8 cellular contexts compared by ENCODE assay signal in the genomic region with DNA sequence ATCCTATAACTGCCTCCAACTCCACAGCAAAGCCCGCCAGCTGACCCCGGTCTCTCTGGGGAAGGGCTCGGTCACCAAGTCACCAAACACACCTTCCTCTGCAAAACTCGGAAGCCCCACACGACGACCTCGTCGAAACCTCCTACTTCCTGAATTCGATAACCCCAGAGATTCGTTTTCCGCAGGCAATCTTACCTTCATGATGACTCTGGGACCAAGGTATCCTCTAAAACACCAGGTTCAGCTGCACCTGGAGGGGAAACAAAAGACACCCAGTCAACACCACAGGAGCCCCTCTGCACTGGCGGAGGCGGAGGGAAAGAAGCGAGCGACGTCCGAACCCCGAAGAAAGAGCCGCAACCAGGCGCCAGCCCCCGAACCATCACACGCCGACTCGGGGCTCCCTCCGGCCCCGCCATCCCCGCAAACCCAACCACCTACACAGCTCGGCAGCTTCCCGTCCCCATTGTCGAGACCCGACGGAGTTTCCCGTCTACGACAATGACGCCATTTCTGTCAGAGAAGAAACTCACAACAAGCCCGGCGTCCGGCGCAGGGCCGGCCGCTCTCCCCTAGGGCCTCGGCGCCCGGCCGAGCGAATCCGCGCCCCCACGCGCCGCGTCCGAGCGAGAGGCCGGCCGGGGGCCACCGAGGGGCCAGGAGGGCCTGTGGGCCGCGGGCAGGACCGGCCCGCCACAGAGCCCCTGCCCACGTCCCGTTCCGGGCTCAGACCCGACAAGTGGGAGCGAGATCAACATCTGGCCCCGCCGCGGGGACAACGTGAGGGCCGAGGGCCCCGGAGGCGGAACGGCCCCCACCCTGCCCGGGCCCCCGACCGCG. TPM values are rescaled to one million over a fixed set of nuclear protein-coding genes. Genes with fewer than 3 reads are reported as not detected.
A peak's percentile ranks its signal among the peaks of the same experiment; 100 is the strongest.
DNase-seq lines count a peak whose midpoint lies in the region; ATAC-seq, FAIRE-seq and TF ChIP-seq lines count a peak whose summit lies in the region.

No MANE protein-coding gene starts in this region.

- no peaks in the 10 kb centered on the region for H3K36me3 ChIP-seq in left ventricle myocardium inferior
- no peaks in the 10 kb centered on the region for H3K36me3 ChIP-seq in psoas muscle (ENCODE audit: insufficient read depth in 1 of 2, low read depth in 1 of 2)

- intact Hi-C loops in left ventricle myocardium inferior (cut with micrococcal nuclease): loop anchor here (10.0 kb wide), 1 partner anchor 72 kb away; no protein-coding TSS in a partner anchor
- intact Hi-C loops in psoas muscle (cut with DNase I): no loop called here

- TF ChIP-seq CTCF in GM10266 (IDR thresholded peaks at IDR 0.05; ENCODE audit: control insufficient read depth, insufficient read depth, low read depth, missing control alignments): no peak
- no peak for TF ChIP-seq CTCF in HL-60 (IDR thresholded peaks at IDR 0.05; ENCODE audit: insufficient read depth, low read length)
- TF ChIP-seq CTCF in left ventricle myocardium inferior (IDR thresholded peaks at IDR 0.05; ENCODE audit: borderline replicate concordance): no peak
- TF ChIP-seq CTCF in psoas muscle (IDR thresholded peaks at IDR 0.05): no peak

- no peaks in the 10 kb centered on the region for H3K9me3 ChIP-seq in left ventricle myocardium inferior (replicated peaks)
- H3K9me3 ChIP-seq in psoas muscle: no peaks in the 10 kb centered on the region

- H3K27me3 ChIP-seq in HL-60 (ENCODE audit: insufficient read depth, poor library complexity, severe bottlenecking): no peaks in the 10 kb centered on the region
- no peaks in the 10 kb centered on the region for H3K27me3 ChIP-seq in left ventricle myocardium inferior (ENCODE audit: low read depth)
- H3K27me3 ChIP-seq in psoas muscle (ENCODE audit: insufficient read depth in 3 of 3, low read length in 2 of 3): no peaks in the 10 kb centered on the region

- no peak for FAIRE-seq in urothelium cell line (lab: Jason Lieb, UNC)

- 0 to 1% (median 0%) methylated on average over 61 to 78 of the region's 78 CpGs for WGBS in psoas muscle, 3 donors

- H3K27ac ChIP-seq in HL-60 (replicated peaks) (peak overlapping the region; percentile 83), left ventricle myocardium inferior (replicated peaks) (peak overlapping the region; percentile 96), psoas muscle (peak overlapping the region; percentile 92)

- H3K4me3 ChIP-seq in HL-60 (replicated peaks; ENCODE audit: insufficient read depth, low read length) (peak overlapping the region; percentile 95), left ventricle myocardium inferior (peak overlapping the region; percentile 96), psoas muscle (peak overlapping the region; percentile 90)

- peaks cover 90% of the 10 kb centered on the region for H3K4me1 ChIP-seq in left ventricle myocardium inferior
- H3K4me1 ChIP-seq in psoas muscle: peaks cover 48% of the 10 kb centered on the region

- peak; percentile 30 for DNase-seq in GM10266 (ENCODE audit: extremely low spot score)
- DNase-seq in HL-60 (ENCODE audit: low read depth in 1 of 2, low spot score in 1 of 2): peak in 1 of 2 experiments; percentile 65
- DNase-seq in activated naive CD8-positive, alpha-beta T cell treated with anti-CD3 and anti-CD28 coated beads, Interleukin-2, amount 50 U/mL, for 16 hours (ENCODE audit: low read depth, low spot score): peak; percentile 32
- DNase-seq in left ventricle myocardium inferior: peak; percentile 34
- peak; percentile 40 to 63 for DNase-seq in psoas muscle
- peak; percentile 16 for DNase-seq in urothelium cell line (ENCODE audit: low spot score)

- peak; percentile 0; the same call in 2 of the 3 replicates for ATAC-seq in SK-N-SH treated with all-trans-retinoic acid at 6 μM for 48 hours
- ATAC-seq in psoas muscle: peak in 3 of 4 donors; percentile 8 to 13 (median 11)
- ATAC-seq in HG03039 (IDR thresholded peaks at IDR 0.05; ENCODE audit: unreplicated experiment): no peak

TF ChIP-seq in SK-N-SH treated with all-trans-retinoic acid at 6 μM for 48 hours, 23 proteins besides CTCF, POLR2A, EP300 and RAD21:
- TF ChIP-seq ESRRG (CRISPR knock-in tag; IDR thresholded peaks at IDR 0.05): no peak
- TF ChIP-seq, protein P1, sequence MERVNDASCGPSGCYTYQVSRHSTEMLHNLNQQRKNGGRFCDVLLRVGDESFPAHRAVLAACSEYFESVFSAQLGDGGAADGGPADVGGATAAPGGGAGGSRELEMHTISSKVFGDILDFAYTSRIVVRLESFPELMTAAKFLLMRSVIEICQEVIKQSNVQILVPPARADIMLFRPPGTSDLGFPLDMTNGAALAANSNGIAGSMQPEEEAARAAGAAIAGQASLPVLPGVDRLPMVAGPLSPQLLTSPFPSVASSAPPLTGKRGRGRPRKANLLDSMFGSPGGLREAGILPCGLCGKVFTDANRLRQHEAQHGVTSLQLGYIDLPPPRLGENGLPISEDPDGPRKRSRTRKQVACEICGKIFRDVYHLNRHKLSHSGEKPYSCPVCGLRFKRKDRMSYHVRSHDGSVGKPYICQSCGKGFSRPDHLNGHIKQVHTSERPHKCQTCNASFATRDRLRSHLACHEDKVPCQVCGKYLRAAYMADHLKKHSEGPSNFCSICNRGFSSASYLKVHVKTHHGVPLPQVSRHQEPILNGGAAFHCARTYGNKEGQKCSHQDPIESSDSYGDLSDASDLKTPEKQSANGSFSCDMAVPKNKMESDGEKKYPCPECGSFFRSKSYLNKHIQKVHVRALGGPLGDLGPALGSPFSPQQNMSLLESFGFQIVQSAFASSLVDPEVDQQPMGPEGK (CRISPR knock-in tag; IDR thresholded peaks at IDR 0.05; ENCODE audit: borderline replicate concordance): no peak
- no peak for TF ChIP-seq ZNF70 (CRISPR knock-in tag; IDR thresholded peaks at IDR 0.05)
- TF ChIP-seq PPARA (CRISPR knock-in tag; IDR thresholded peaks at IDR 0.05; ENCODE audit: borderline replicate concordance): no peak
- no peak for TF ChIP-seq CSDC2 (CRISPR knock-in tag; IDR thresholded peaks at IDR 0.05)
- no peak for TF ChIP-seq ARNTL (CRISPR knock-in tag; IDR thresholded peaks at IDR 0.05; ENCODE audit: borderline replicate concordance, low read depth)
- TF ChIP-seq RARB (CRISPR knock-in tag; IDR thresholded peaks at IDR 0.05): no peak
- no peak for TF ChIP-seq ZFP30 (CRISPR knock-in tag; IDR thresholded peaks at IDR 0.05)
- TF ChIP-seq, protein P2, sequence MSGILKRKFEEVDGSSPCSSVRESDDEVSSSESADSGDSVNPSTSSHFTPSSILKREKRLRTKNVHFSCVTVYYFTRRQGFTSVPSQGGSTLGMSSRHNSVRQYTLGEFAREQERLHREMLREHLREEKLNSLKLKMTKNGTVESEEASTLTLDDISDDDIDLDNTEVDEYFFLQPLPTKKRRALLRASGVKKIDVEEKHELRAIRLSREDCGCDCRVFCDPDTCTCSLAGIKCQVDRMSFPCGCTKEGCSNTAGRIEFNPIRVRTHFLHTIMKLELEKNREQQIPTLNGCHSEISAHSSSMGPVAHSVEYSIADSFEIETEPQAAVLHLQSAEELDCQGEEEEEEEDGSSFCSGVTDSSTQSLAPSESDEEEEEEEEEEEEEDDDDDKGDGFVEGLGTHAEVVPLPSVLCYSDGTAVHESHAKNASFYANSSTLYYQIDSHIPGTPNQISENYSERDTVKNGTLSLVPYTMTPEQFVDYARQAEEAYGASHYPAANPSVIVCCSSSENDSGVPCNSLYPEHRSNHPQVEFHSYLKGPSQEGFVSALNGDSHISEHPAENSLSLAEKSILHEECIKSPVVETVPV (CRISPR knock-in tag; IDR thresholded peaks at IDR 0.05): no peak
- TF ChIP-seq ZFP3 (CRISPR knock-in tag; IDR thresholded peaks at IDR 0.05): no peak
- TF ChIP-seq ZNF8 (CRISPR knock-in tag; IDR thresholded peaks at IDR 0.05): no peak
- TF ChIP-seq OSR1 (CRISPR knock-in tag; IDR thresholded peaks at IDR 0.05): no peak
- TF ChIP-seq, protein P3, sequence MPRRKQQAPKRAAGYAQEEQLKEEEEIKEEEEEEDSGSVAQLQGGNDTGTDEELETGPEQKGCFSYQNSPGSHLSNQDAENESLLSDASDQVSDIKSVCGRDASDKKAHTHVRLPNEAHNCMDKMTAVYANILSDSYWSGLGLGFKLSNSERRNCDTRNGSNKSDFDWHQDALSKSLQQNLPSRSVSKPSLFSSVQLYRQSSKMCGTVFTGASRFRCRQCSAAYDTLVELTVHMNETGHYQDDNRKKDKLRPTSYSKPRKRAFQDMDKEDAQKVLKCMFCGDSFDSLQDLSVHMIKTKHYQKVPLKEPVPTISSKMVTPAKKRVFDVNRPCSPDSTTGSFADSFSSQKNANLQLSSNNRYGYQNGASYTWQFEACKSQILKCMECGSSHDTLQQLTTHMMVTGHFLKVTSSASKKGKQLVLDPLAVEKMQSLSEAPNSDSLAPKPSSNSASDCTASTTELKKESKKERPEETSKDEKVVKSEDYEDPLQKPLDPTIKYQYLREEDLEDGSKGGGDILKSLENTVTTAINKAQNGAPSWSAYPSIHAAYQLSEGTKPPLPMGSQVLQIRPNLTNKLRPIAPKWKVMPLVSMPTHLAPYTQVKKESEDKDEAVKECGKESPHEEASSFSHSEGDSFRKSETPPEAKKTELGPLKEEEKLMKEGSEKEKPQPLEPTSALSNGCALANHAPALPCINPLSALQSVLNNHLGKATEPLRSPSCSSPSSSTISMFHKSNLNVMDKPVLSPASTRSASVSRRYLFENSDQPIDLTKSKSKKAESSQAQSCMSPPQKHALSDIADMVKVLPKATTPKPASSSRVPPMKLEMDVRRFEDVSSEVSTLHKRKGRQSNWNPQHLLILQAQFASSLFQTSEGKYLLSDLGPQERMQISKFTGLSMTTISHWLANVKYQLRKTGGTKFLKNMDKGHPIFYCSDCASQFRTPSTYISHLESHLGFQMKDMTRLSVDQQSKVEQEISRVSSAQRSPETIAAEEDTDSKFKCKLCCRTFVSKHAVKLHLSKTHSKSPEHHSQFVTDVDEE (CRISPR knock-in tag; IDR thresholded peaks at IDR 0.05): no peak
- TF ChIP-seq GLIS3 (CRISPR knock-in tag; IDR thresholded peaks at IDR 0.05): no peak
- no peak for TF ChIP-seq ZNF565 (CRISPR knock-in tag; conservative IDR thresholded peaks at IDR 0.05; ENCODE audit: low read depth)

RNA-seq across cellular contexts. Expression of a gene that starts 1.0 kb away (rescaled TPM):
- total RNA-seq in left ventricle myocardium inferior (15.7 TPM), psoas muscle (10 to 100 TPM; 12.8 to 16.0 (median 14.6) TPM)
- polyA plus RNA-seq in psoas muscle: 10 to 100 TPM in 1 of 3 donors, 1 to 10 TPM in 2; 2.9 to 13.7 (median 8.8) TPM

RNA-seq across cellular contexts. Expression of a gene that starts 1.4 kb away (rescaled TPM):
- total RNA-seq in left ventricle myocardium inferior (30.2 TPM), psoas muscle (10 to 100 TPM; 21.1 to 39.5 (median 28.9) TPM)
- 10 to 100 TPM; 17.9 to 49.5 (median 34.0) TPM for polyA plus RNA-seq in psoas muscle

RNA-seq across cellular contexts. Expression of a gene that starts 40.3 kb away (rescaled TPM):
- 17.2 TPM for total RNA-seq in left ventricle myocardium inferior
- total RNA-seq in psoas muscle: 10 to 100 TPM; 20.6 to 26.8 (median 24.1) TPM
- 10 to 100 TPM; 32.7 to 41.5 (median 34.8) TPM for polyA plus RNA-seq in psoas muscle
